Comparison of ENCODE assay signal across 20 cellular contexts in the genomic region with DNA sequence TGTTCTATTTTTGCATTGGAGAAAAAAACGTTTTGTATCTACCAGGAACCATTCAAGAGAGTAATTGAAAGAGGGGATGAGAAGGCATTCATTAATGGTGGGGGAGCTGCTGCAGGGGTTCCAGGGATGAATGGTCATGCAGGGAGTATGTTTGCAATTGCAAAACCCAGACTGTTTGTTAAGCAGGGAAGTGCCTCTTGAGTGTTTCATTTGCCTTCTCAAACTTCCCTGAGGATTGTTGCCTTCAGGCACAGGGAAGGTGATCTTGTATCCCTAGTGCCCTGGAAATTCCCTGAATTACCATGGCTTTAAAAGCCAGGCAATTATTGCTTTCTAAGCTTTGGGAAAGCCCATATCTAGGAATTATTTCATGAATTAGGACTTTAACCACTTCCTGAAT.
"Had no signal": no experiment of that assay in that cellular context is flagged by ENCODE, and none has a peak within 500 bp of the region (broad histone marks: within the 10 kb centered on the region; RNA-seq: fewer than 3 reads in every experiment).

No MANE protein-coding gene starts in this region.

- H3K4me3 ChIP-seq: ascending aorta, heart right ventricle, left ventricle myocardium inferior, mucosa of descending colon, stomach, thyroid gland had no signal

- DNase-seq: activated CD4-positive, alpha-beta T cell treated with anti-CD3 and anti-CD28 coated beads, Interleukin-2, amount 50 U/mL, for 4 hours; activated CD8-positive, alpha-beta memory T cell treated with anti-CD3 and anti-CD28 coated beads for 24 hours; activated effector memory CD4-positive, alpha-beta T cell treated with Interleukin-2 at 50 U/mL for 16 hours; activated naive CD4-positive, alpha-beta T cell treated with Interleukin-2 at 50 U/mL for 16 hours; activated naive CD8-positive, alpha-beta T cell treated with anti-CD3 and anti-CD28 coated beads, Interleukin-2, amount 10 ng/mL, durations not matched to agents 7 days and 5 days; foreskin keratinocyte; heart right ventricle; islet precursor cell; left ventricle myocardium inferior; mucosa of descending colon; right cardiac atrium; stimulated activated CD4-positive, alpha-beta T cell treated with anti-CD3 and anti-CD28 coated beads, Interleukin-15, amount 100 ng/mL, for 24 hours; stimulated activated CD4-positive, alpha-beta T cell treated with anti-CD3 and anti-CD28 coated beads, Interleukin-2, amount 100 ng/mL, for 24 hours; stimulated activated naive B cell treated with anti-CD40 and anti-IgM and Interleukin-4, amounts not matched to agents 10 μg/mL and 1 μg/mL and 100 μg/mL, for 72 hours; stomach; T-helper 2 cell had no signal

- ATAC-seq: esophagus mucosa; foreskin keratinocyte; heart right ventricle; mucosa of descending colon; natural killer cell treated with Interleukin-12 subunit alpha and Interleukin-12 subunit beta and Interleukin-15 and Interleukin-18, amount 100 ng/mL, for 72 hours; right cardiac atrium; stimulated activated naive B cell treated with anti-CD40 and anti-IgM and Interleukin-4, amounts not matched to agents 10 μg/mL and 1 μg/mL and 100 μg/mL, for 72 hours had no signal
